ENCODE assay signal across 15 cellular contexts in genomic region chr2:215667544-215668243, GRCh38.
"Had no signal": no experiment of that assay in that cellular context is flagged by ENCODE, and none has a peak within 500 bp of the region (broad histone marks: within the 10 kb centered on the region; RNA-seq: fewer than 3 reads in every experiment).

No MANE protein-coding gene starts in this region.

- H3K9me3 ChIP-seq: ovary, spleen, upper lobe of left lung had no signal

- H3K4me3 ChIP-seq: ovary, spleen, upper lobe of left lung had no signal

- H3K4me1 ChIP-seq: spleen, upper lobe of left lung had no signal

- H3K36me3 ChIP-seq: brain microvascular endothelial cell, ovary, spleen, upper lobe of left lung had no signal

- H3K27ac ChIP-seq: brain microvascular endothelial cell, epithelial cell of prostate, ovary, spleen, upper lobe of left lung had no signal

- H3K27me3 ChIP-seq: brain microvascular endothelial cell, ovary, upper lobe of left lung had no signal

- DNase-seq: activated CD4-positive, alpha-beta T cell treated with anti-CD3 and anti-CD28 coated beads, Interleukin-2, amount 50 U/mL, for 48 hours; activated CD8-positive, alpha-beta memory T cell treated with anti-CD3 and anti-CD28 coated beads, Interleukin-2, amount 10 ng/mL, durations not matched to agents 7 days and 5 days; activated gamma-delta T cell; activated T-cell treated with anti-CD3 and anti-CD28 coated beads, Interleukin-2, amount 50 U/mL, for 4 hours; brain microvascular endothelial cell; effector memory CD4-positive, alpha-beta T cell; glutamatergic neuron; immature natural killer cell; spleen; stimulated activated CD4-positive, alpha-beta T cell treated with anti-CD3 and anti-CD28 coated beads, Interleukin-2, amount 100 ng/mL, for 24 hours; stimulated activated naive CD4-positive, alpha-beta T cell; upper lobe of left lung had no signal

- ATAC-seq: activated CD4-positive, CD25-positive, alpha-beta regulatory T cell treated with anti-CD3 and anti-CD28 coated beads, Interleukin-2, amount 50 U/mL, for 24 hours; activated CD8-positive, alpha-beta memory T cell treated with anti-CD3 and anti-CD28 coated beads, Interleukin-2, amount 10 ng/mL, durations not matched to agents 7 days and 5 days; activated T-cell treated with anti-CD3 and anti-CD28 coated beads, Interleukin-2, amount 50 U/mL, for 4 hours had no signal
